ENCODE assay signal across 8 cellular contexts in the genomic region with DNA sequence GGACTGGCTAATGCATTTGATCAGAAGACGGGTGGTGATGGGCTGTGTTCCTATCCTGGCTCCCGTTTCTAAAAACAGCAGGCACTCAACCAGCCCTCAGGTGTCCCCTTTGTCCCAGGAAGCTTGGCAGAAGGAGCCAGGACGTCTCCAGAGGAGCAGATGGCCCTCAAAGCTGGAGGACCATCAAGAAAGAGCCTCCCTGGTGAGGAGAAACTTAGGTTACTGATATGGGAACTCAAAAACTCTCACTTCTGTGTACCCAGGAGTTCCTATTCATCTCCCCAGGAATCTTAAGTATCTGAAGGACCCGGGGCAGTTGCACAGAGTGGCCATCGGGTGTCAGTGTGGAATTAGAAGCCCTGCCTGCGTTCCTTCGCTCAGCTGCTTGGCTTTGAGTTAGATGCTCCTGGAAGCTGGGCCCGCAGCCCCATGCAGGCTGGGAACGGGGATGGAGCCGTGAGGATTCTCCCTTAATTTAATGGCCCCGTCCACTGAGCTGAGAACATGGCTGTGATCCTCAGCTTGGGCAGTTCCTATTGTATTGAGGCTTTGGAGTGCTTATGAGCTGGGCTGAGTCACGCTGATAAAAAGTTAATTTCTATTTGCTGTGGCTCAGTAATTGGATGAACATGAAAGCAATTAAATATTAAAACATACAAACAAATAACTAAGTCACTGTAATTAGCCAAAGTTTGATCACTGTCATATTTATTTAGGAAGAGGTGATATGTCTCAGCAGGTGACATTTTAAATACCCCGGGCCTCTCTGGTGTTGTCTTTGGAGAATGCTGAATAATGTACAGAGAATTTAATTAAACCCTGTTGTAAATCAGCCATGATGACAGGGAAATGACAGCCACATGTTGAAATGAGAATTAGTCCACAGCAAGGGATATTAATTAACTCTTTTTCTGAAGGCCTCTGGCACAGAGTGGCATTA.
DNase-seq lines count a peak whose midpoint lies in the region; ATAC-seq and TF ChIP-seq lines count a peak whose summit lies in the region.

No MANE protein-coding gene starts in this region.

- peak; percentile 85 for DNase-seq in ELR (ENCODE audit: low read depth)
- peak; percentile 76 for DNase-seq in NB4 (ENCODE audit: low read depth)
- peak; percentile 95 for DNase-seq in SK-MEL-5 (ENCODE audit: low read depth, low spot score)
- peak; percentile 79 for DNase-seq in activated naive CD4-positive, alpha-beta T cell treated with anti-CD3 and anti-CD28 coated beads, Interleukin-2, amount 10 ng/mL, durations not matched to agents 7 days and 5 days
- DNase-seq in glutamatergic neuron: peak; percentile 80
- DNase-seq in pons (ENCODE audit: low spot score): peak; percentile 88
- peak; percentile 86 for DNase-seq in uterus

- H3K36me3 Mint-ChIP-seq in activated naive CD4-positive, alpha-beta T cell treated with anti-CD3 and anti-CD28 coated beads, Interleukin-2, amount 10 ng/mL, durations not matched to agents 7 days and 5 days: no peaks in the 10 kb centered on the region
- no peaks in the 10 kb centered on the region for H3K36me3 Mint-ChIP-seq in glutamatergic neuron (ENCODE audit: unreplicated experiment)

- TF ChIP-seq CTCF in NB4 (IDR thresholded peaks at IDR 0.05; ENCODE audit: low read depth, low read length) (peak; percentile 86), glutamatergic neuron (IDR thresholded peaks at IDR 0.05; ENCODE audit: partially characterized antibody, unreplicated experiment) (peak; percentile 73), uterus (IDR thresholded peaks at IDR 0.05) (peak; percentile 91 to 97 (median 94))

- H3K4me1 ChIP-seq in uterus: peaks cover 0 to 5% of the 10 kb centered on the region in 2 donors

- no peaks in the 10 kb centered on the region for H3K27me3 ChIP-seq in uterus

- no peak overlapping the region for H3K4me3 Mint-ChIP-seq in activated naive CD4-positive, alpha-beta T cell treated with anti-CD3 and anti-CD28 coated beads, Interleukin-2, amount 10 ng/mL, durations not matched to agents 7 days and 5 days
- peak overlapping the region; percentile 34 for H3K4me3 Mint-ChIP-seq in glutamatergic neuron (ENCODE audit: unreplicated experiment)

- intact Hi-C loops in uterus (cut with DNase I; ENCODE audit: low total_unique reads): loop anchor here (5.0 kb wide), 1 partner anchor 469 kb away; no protein-coding TSS in a partner anchor

- no peaks in the 10 kb centered on the region for H3K9me3 ChIP-seq in uterus

- no peak for TF ChIP-seq POLR2A in NB4 (IDR thresholded peaks at IDR 0.05; ENCODE audit: extremely low read depth, insufficient read length)
- TF ChIP-seq POLR2A in uterus (IDR thresholded peaks at IDR 0.05): no peak

- H3K27me3 Mint-ChIP-seq in activated naive CD4-positive, alpha-beta T cell treated with anti-CD3 and anti-CD28 coated beads, Interleukin-2, amount 10 ng/mL, durations not matched to agents 7 days and 5 days: peaks cover 56% of the 10 kb centered on the region
- H3K27me3 Mint-ChIP-seq in glutamatergic neuron (ENCODE audit: unreplicated experiment): peaks cover 2% of the 10 kb centered on the region

- no peaks in the 10 kb centered on the region for H3K36me3 ChIP-seq in uterus

- H3K27ac ChIP-seq in uterus: peak overlapping the region; percentile 17 to 55

- H3K4me3 ChIP-seq in NB4 (ENCODE audit: low read depth, low read length): no peak overlapping the region
- H3K4me3 ChIP-seq in uterus: no peak overlapping the region

- ATAC-seq in GM18519 (IDR thresholded peaks at IDR 0.05; ENCODE audit: low FRiP score, unreplicated experiment): no peak

- in situ Hi-C loops in SK-MEL-5 (cut with HindIII; ENCODE audit: low pct_unique_long_range_greater_than_20kb, low sequenced_read_pairs): loop anchor here (10.0 kb wide), 2 partner anchors 112 to 192 kb away; no protein-coding TSS in a partner anchor

- H3K4me1 Mint-ChIP-seq in activated naive CD4-positive, alpha-beta T cell treated with anti-CD3 and anti-CD28 coated beads, Interleukin-2, amount 10 ng/mL, durations not matched to agents 7 days and 5 days: peaks cover 2% of the 10 kb centered on the region
- peaks cover 33% of the 10 kb centered on the region for H3K4me1 Mint-ChIP-seq in glutamatergic neuron (ENCODE audit: low read depth, unreplicated experiment)

- H3K9me3 Mint-ChIP-seq in activated naive CD4-positive, alpha-beta T cell treated with anti-CD3 and anti-CD28 coated beads, Interleukin-2, amount 10 ng/mL, durations not matched to agents 7 days and 5 days: no peaks in the 10 kb centered on the region
- H3K9me3 Mint-ChIP-seq in glutamatergic neuron (ENCODE audit: unreplicated experiment): peaks cover 3% of the 10 kb centered on the region

- CTCF ChIA-PET in activated naive CD4-positive, alpha-beta T cell treated with anti-CD3 and anti-CD28 coated beads, Interleukin-2, amount 10 ng/mL, durations not matched to agents 7 days and 5 days (lab: Charles Lee): interaction anchor here (0.6 to 4.3 kb wide), 34 partner anchors 10 to 549 kb away, joined by 3 to 53 read pairs (median 4); no protein-coding TSS in a partner anchor

- H3K27ac Mint-ChIP-seq in activated naive CD4-positive, alpha-beta T cell treated with anti-CD3 and anti-CD28 coated beads, Interleukin-2, amount 10 ng/mL, durations not matched to agents 7 days and 5 days: no peak overlapping the region
- peak overlapping the region; percentile 59 for H3K27ac Mint-ChIP-seq in glutamatergic neuron (ENCODE audit: unreplicated experiment)
